23 cellular contexts compared by ENCODE assay signal in genomic region chr22:40010752-40011145, GRCh38. TPM values are rescaled to one million over a fixed set of nuclear protein-coding genes. Genes with fewer than 3 reads are reported as not detected.
DNase-seq lines count a peak whose midpoint lies in the region; ATAC-seq, FAIRE-seq and TF ChIP-seq lines count a peak whose summit lies in the region.
"Had no signal": no experiment of that assay in that cellular context is flagged by ENCODE, and none has a peak within 500 bp of the region (broad histone marks: within the 10 kb centered on the region; RNA-seq: fewer than 3 reads in every experiment).

No MANE protein-coding gene starts in this region.

- H3K36me3 Mint-ChIP-seq in activated T-helper 17 cell treated with anti-CD3 and anti-CD28 coated beads, Interleukin-2, amount 50 U/mL, for 72 hours (ENCODE audit: low read depth): no peaks in the 10 kb centered on the region
- H3K36me3 Mint-ChIP-seq in progenitor cell of endocrine pancreas (ENCODE audit: insufficient read depth): peaks cover 5% of the 10 kb centered on the region

- ATAC-seq in activated T-helper 17 cell treated with anti-CD3 and anti-CD28 coated beads, Interleukin-2, amount 50 U/mL, for 72 hours (replicated peaks): no peak
- ATAC-seq: GM12878, HCT116 had no signal

- TF ChIP-seq CTCF in kidney (IDR thresholded peaks at IDR 0.05; ENCODE audit: borderline replicate concordance, extremely low read depth, insufficient read depth): no peak
- no peak for TF ChIP-seq CTCF in progenitor cell of endocrine pancreas (IDR thresholded peaks at IDR 0.05; ENCODE audit: unreplicated experiment)

- H3K4me1 Mint-ChIP-seq in activated T-helper 17 cell treated with anti-CD3 and anti-CD28 coated beads, Interleukin-2, amount 50 U/mL, for 72 hours: peaks cover 10% of the 10 kb centered on the region
- peaks cover 42% of the 10 kb centered on the region for H3K4me1 Mint-ChIP-seq in progenitor cell of endocrine pancreas (ENCODE audit: low read depth)

- peaks cover 0 to 24% of the 10 kb centered on the region in 2 donors for H3K4me1 ChIP-seq in kidney (ENCODE audit: control insufficient read depth in 1 of 2, insufficient read depth in 1 of 2, low read depth in 1 of 2, low read length in 2 of 2)

- H3K9ac ChIP-seq in kidney (ENCODE audit: low read length in 2 of 2): no peak overlapping the region
- H3K9ac ChIP-seq: GM23248 had no signal

- no peak for FAIRE-seq in kidney (lab: Jason Lieb, UNC)
- FAIRE-seq: D721Med, GM12878 had no signal

- intact Hi-C loops in kidney (cut with DNase I): no loop called here

- H3K27me3 Mint-ChIP-seq in activated T-helper 17 cell treated with anti-CD3 and anti-CD28 coated beads, Interleukin-2, amount 50 U/mL, for 72 hours: peaks cover 27% of the 10 kb centered on the region
- H3K27me3 Mint-ChIP-seq in progenitor cell of endocrine pancreas: peaks cover 3% of the 10 kb centered on the region

- no peaks in the 10 kb centered on the region for H3K9me3 Mint-ChIP-seq in activated T-helper 17 cell treated with anti-CD3 and anti-CD28 coated beads, Interleukin-2, amount 50 U/mL, for 72 hours
- H3K9me3 Mint-ChIP-seq in progenitor cell of endocrine pancreas (ENCODE audit: low read depth): peaks cover 5% of the 10 kb centered on the region
- H3K9me3 Mint-ChIP-seq: CD8-positive, alpha-beta memory T cell had no signal

- no peaks in the 10 kb centered on the region for H3K9me3 ChIP-seq in kidney (ENCODE audit: control insufficient read depth in 1 of 2, low read length in 2 of 2)
- H3K9me3 ChIP-seq: BLaER1 treated with 17β-estradiol and CSF1 and Interleukin-3, amounts not matched to agents 10 nM and 100 nM had no signal

- H3K27ac ChIP-seq in kidney (ENCODE audit: low read depth in 2 of 2, low read length in 2 of 2): no peak overlapping the region
- H3K27ac ChIP-seq: BLaER1 treated with 17β-estradiol and CSF1 and Interleukin-3, amounts not matched to agents 10 nM and 100 nM; GM23248; HL-60 had no signal

- peak overlapping the region; percentile 58 for H3K4me3 Mint-ChIP-seq in activated T-helper 17 cell treated with anti-CD3 and anti-CD28 coated beads, Interleukin-2, amount 50 U/mL, for 72 hours
- no peak overlapping the region for H3K4me3 Mint-ChIP-seq in progenitor cell of endocrine pancreas (ENCODE audit: low read depth)

- DNase-seq in NCI-H2171 treated with DMSO at 0.1 percent for 48 hours (lab: John Stamatoyannopoulos, UW) (peak; percentile 54), NCI-H2171 (lab: John Stamatoyannopoulos, UW) (no peak), kidney (peak; percentile 8), progenitor cell of endocrine pancreas (ENCODE audit: low spot score, unreplicated experiment) (no peak), NCI-H2029 (lab: John Stamatoyannopoulos, UW) (no peak), NCI-H748 (lab: John Stamatoyannopoulos, UW; ENCODE audit: unreplicated experiment) (no peak), epidermal melanocyte (ENCODE audit: insufficient read length, low spot score) (no peak)
- DNase-seq: CD8-positive, alpha-beta memory T cell; DND-41; GDM1; GM23248; KG1; NCI-H187 treated with DMSO at 0.1 percent for 48 hours; NCI-H524 treated with DMSO at 0.1 percent for 48 hours; RPMI8226 had no signal

- no peak overlapping the region for H3K4me3 ChIP-seq in kidney (ENCODE audit: low read length in 2 of 2)
- H3K4me3 ChIP-seq: BLaER1 treated with 17β-estradiol and CSF1 and Interleukin-3, amounts not matched to agents 10 nM and 100 nM; GM12878; GM23248 had no signal

- no peaks in the 10 kb centered on the region for H3K36me3 ChIP-seq in kidney (ENCODE audit: control insufficient read depth in 1 of 2, insufficient read depth in 2 of 2, low read length in 2 of 2)
- H3K36me3 ChIP-seq: BLaER1 treated with 17β-estradiol and CSF1 and Interleukin-3, amounts not matched to agents 10 nM and 100 nM had no signal

- H3K27ac Mint-ChIP-seq in activated T-helper 17 cell treated with anti-CD3 and anti-CD28 coated beads, Interleukin-2, amount 50 U/mL, for 72 hours: no peak overlapping the region
- peak overlapping the region; percentile 49 for H3K27ac Mint-ChIP-seq in progenitor cell of endocrine pancreas
- H3K27ac Mint-ChIP-seq: CD8-positive, alpha-beta memory T cell had no signal

RNA-seq across cellular contexts. Expression of gene FAM83F, which starts 16.0 kb away (rescaled TPM):
- total RNA-seq in activated T-helper 17 cell treated with anti-CD3 and anti-CD28 coated beads, Interleukin-2, amount 50 U/mL, for 72 hours: 1 to 10 TPM in 1 of 2 donors, under 1 TPM in 1; 0.37 to 1.3 TPM
- total RNA-seq in kidney: 13.1 TPM
- polyA plus RNA-seq in kidney (ENCODE audit: insufficient read depth, low read depth, low replicate concordance): 6.8 TPM
- 19.8 and 21.3 TPM in 2 replicates for total RNA-seq in progenitor cell of endocrine pancreas
- total RNA-seq: A172, GM23248, M059J had no signal
- polyA plus RNA-seq: GM23248 had no signal

RNA-seq across cellular contexts. Expression of gene TMA7B, which starts 50.6 kb away (rescaled TPM):
- 1 to 10 TPM; 4.0 to 4.4 TPM for total RNA-seq in activated T-helper 17 cell treated with anti-CD3 and anti-CD28 coated beads, Interleukin-2, amount 50 U/mL, for 72 hours
- 0.63 TPM for total RNA-seq in kidney
- polyA plus RNA-seq in kidney (ENCODE audit: insufficient read depth, low read depth, low replicate concordance): not detected
- total RNA-seq in progenitor cell of endocrine pancreas: not detected in 2 replicates
- total RNA-seq: A172, GM23248, M059J had no signal
- polyA plus RNA-seq: GM23248 had no signal

Comparison
In these comparisons a context has a peak if more than half of its experiments do, and no peak if none do; other contexts are left out.
1. DNase-seq: peak in NCI-H2171 treated with DMSO at 0.1 percent for 48 hours (single experiment) and kidney (single experiment); none in NCI-H2171 (single experiment), progenitor cell of endocrine pancreas (single experiment), NCI-H2029 (single experiment), NCI-H748 (single experiment) and epidermal melanocyte (single experiment).